ENCODE assay signal across 8 cellular contexts in the genomic region with DNA sequence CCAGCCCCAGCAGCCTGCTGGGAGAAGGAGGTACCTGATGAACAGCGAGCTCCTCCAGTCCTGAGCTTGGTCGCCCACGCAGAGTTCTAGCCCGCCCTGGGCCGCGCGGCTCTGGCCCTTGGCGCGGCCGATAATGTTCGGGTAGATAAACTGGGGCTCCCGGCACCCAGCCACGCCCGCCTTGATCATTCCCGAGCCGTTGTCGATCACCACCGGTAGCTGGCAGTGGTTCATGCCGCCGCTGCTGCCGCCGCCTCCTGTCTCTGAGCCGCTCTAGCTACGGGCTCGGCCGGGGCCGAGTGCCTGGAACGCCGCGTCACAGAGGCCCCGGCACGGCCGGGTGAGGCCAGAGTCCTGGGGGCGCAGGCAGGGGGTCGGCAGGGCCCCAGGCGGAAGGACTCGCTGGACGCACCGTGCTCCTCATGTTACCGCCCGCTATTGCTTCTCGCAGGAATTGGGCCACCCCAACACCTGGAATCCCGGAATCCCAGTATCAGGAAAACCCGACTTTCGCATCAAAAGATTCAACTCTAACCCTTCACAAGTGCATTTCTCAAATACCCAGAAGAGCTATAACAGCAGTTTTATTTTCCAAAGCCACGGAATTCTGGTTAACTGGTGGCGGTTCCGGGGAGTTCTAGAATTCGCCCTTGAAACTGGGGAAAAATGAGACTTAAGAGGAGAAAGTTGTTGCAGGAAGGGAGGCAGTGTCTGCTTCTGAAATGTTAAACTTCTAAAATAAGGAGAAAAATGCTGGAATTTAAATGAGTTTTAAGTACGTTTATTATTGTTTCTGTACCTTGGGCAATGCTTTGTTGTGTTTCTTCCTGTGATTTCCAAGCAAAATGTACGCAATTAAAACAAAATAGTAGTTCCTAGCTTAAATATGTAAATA. TPM values are rescaled to one million over a fixed set of nuclear protein-coding genes. Genes with fewer than 3 reads are reported as not detected.
A peak's percentile ranks its signal among the peaks of the same experiment; 100 is the strongest.
DNase-seq lines count a peak whose midpoint lies in the region; ATAC-seq and TF ChIP-seq lines count a peak whose summit lies in the region.

TSS of gene ACTRT3 (minus strand) at position 275 of the 895 bp plus-strand sequence. CDS start at position 234, 41 bp downstream.

- TF ChIP-seq CTCF in AG04449 (IDR thresholded peaks at IDR 0.05; ENCODE audit: insufficient read depth, low read length, missing control alignments), result no peak
- peak in 2 of 6 experiments; percentile 12 to 19 for TF ChIP-seq CTCF in Peyer's patch (IDR thresholded peaks at IDR 0.05)
- TF ChIP-seq CTCF in foreskin keratinocyte (conservative IDR thresholded peaks at IDR 0.05), result peak; percentile 31
- TF ChIP-seq CTCF in nephron progenitor cell (IDR thresholded peaks at IDR 0.05), result no peak

- H3K27me3 ChIP-seq in Peyer's patch, result no peaks in the 10 kb centered on the region
- H3K27me3 ChIP-seq in foreskin keratinocyte, result no peaks in the 10 kb centered on the region
- no peaks in the 10 kb centered on the region for H3K27me3 ChIP-seq in subcutaneous abdominal adipose tissue (ENCODE audit: control insufficient read depth in 5 of 5, insufficient read depth in 4 of 5, low read length in 5 of 5)

- no peaks in the 10 kb centered on the region for H3K9me3 ChIP-seq in Peyer's patch
- no peaks in the 10 kb centered on the region for H3K9me3 ChIP-seq in subcutaneous abdominal adipose tissue (ENCODE audit: control insufficient read depth in 5 of 5, low read length in 5 of 5)

- CTCF ChIA-PET in AG04449 (lab: Yijun Ruan, JAX), result interaction anchor here (1.0 kb wide), 1 partner anchor 9 kb away, joined by 3 read pairs; no protein-coding TSS in a partner anchor

- peaks cover 13% of the 10 kb centered on the region for H3K36me3 Mint-ChIP-seq in nephron progenitor cell (ENCODE audit: low read depth)

- peak; percentile 25 for ATAC-seq in HG03457 (IDR thresholded peaks at IDR 0.05; ENCODE audit: unreplicated experiment)
- peak; percentile 41 for ATAC-seq in foreskin keratinocyte

- peak within 1 kb of the TSS; percentile 92 for H3K4me3 Mint-ChIP-seq in nephron progenitor cell

- H3K9ac ChIP-seq in subcutaneous abdominal adipose tissue (ENCODE audit: low read length in 5 of 5), result peak within 1 kb of the TSS; percentile 79 to 91 (median 80)

- TF ChIP-seq POLR2A in GM19099 (IDR thresholded peaks at IDR 0.05; ENCODE audit: extremely low read depth, insufficient read length, low read depth) (peak; percentile 70), Peyer's patch (IDR thresholded peaks at IDR 0.05) (peak; percentile 53 to 65)

- peak within 1 kb of the TSS; percentile 79 to 92 (median 86) for H3K27ac ChIP-seq in Peyer's patch
- peak within 1 kb of the TSS; percentile 62 for H3K27ac ChIP-seq in foreskin keratinocyte
- H3K27ac ChIP-seq in subcutaneous abdominal adipose tissue (ENCODE audit: low read depth, low read length), result peak within 1 kb of the TSS; percentile 84

- DNase-seq in AG04449 (ENCODE audit: low read depth, low spot score), result no peak
- DNase-seq in Peyer's patch, result peak; percentile 51 to 88 (median 84)
- DNase-seq in activated gamma-delta T cell (lab: John Stamatoyannopoulos, UW), result peak; percentile 39
- DNase-seq in foreskin keratinocyte, result peak in 1 of 2 donors; percentile 63
- DNase-seq in nephron progenitor cell, result peak; percentile 81

- peaks cover 18% of the 10 kb centered on the region for H3K9me3 Mint-ChIP-seq in nephron progenitor cell

- H3K4me1 ChIP-seq in Peyer's patch (peaks cover 0 to 8% (median 4%) of the 10 kb centered on the region in 4 donors), foreskin keratinocyte (peaks cover 11% of the 10 kb centered on the region), subcutaneous abdominal adipose tissue (ENCODE audit: control insufficient read depth in 5 of 5, insufficient read depth in 5 of 5, low read length in 5 of 5) (peaks cover 8 to 24% (median 12%) of the 10 kb centered on the region in 5 donors)

- H3K4me3 ChIP-seq in AG04449 (ENCODE audit: low read depth, low read length) (peak within 1 kb of the TSS; percentile 71), Peyer's patch (peak within 1 kb of the TSS; percentile 62 to 74 (median 68)), subcutaneous abdominal adipose tissue (ENCODE audit: low read depth in 1 of 5, low read length in 5 of 5) (peak within 1 kb of the TSS; percentile 67 to 78 (median 77))

- POLR2A ChIA-PET in AG04449 (lab: Yijun Ruan, JAX), result interaction anchor here (0.5 to 0.6 kb wide), 3 partner anchors 196 to 699 kb away, joined by 3 read pairs; no protein-coding TSS in a partner anchor

- peaks cover 7% of the 10 kb centered on the region for H3K27me3 Mint-ChIP-seq in nephron progenitor cell (ENCODE audit: low read depth, poor library complexity)

- peaks cover 21% of the 10 kb centered on the region for H3K4me1 Mint-ChIP-seq in nephron progenitor cell

- H3K27ac Mint-ChIP-seq in nephron progenitor cell, result peak within 1 kb of the TSS; percentile 96

- H3K36me3 ChIP-seq in Peyer's patch (peaks cover 0 to under 1% (median 0%) of the 10 kb centered on the region in 3 donors), subcutaneous abdominal adipose tissue (ENCODE audit: control insufficient read depth in 5 of 5, insufficient read depth in 5 of 5, low read length in 5 of 5) (no peaks in the 10 kb centered on the region)

RNA-seq across cellular contexts. Expression of gene ACTRT3, which starts in this region (rescaled TPM):
- total RNA-seq in Peyer's patch, result 1 to 10 TPM in 3 of 4 donors, not detected in 1; 1.4 to 1.7 (median 1.7) TPM
- total RNA-seq in foreskin keratinocyte, result 3.5 and 4.4 TPM in 2 replicates
- 2.2 and 2.5 TPM in 2 replicates for polyA plus RNA-seq in foreskin keratinocyte
